In the genomic region with DNA sequence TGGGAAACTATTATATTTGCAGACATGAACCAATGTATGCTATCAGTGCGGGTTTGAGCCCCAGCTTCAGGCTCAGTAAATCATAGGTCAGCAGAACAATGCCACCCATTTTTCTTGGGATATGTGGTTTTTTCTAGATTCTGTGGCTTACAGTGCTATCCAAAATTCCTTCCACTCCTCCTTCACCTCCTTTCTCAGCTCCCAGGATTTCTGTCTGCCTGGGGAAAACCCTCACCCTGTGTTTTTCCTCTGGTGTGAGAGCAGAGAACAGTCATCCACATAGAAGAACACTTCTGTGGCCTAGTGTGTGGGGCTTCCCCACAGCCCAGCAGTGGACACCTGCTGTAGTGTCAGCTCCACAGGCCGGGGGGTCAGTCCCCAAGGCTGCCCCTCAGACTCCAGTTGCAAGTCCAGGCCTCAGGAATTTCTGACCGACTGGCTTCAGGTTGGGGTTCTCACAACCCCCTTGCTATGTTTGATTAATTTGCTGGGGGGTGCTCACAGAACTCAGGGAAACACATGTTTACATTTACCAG, we compare ENCODE assay signal across 22 cellular contexts.
DNase-seq lines count a peak whose midpoint lies in the region; ATAC-seq and TF ChIP-seq lines count a peak whose summit lies in the region.
"Had no signal": no experiment of that assay in that cellular context is flagged by ENCODE, and none has a peak within 500 bp of the region (broad histone marks: within the 10 kb centered on the region; RNA-seq: fewer than 3 reads in every experiment).

No MANE protein-coding gene starts in this region.

- CTCF ChIA-PET in A673 (lab: Charles Lee), result no interaction called here

- H3K36me3 Mint-ChIP-seq in activated T-helper 17 cell treated with anti-CD3 and anti-CD28 coated beads, Interleukin-2, amount 50 U/mL, for 72 hours (ENCODE audit: low read depth), result peaks cover 14% of the 10 kb centered on the region

- H3K9me3 Mint-ChIP-seq in activated T-helper 17 cell treated with anti-CD3 and anti-CD28 coated beads, Interleukin-2, amount 50 U/mL, for 72 hours, result no peaks in the 10 kb centered on the region

- H3K27me3 Mint-ChIP-seq in activated T-helper 17 cell treated with anti-CD3 and anti-CD28 coated beads, Interleukin-2, amount 50 U/mL, for 72 hours, result no peaks in the 10 kb centered on the region
- H3K27me3 Mint-ChIP-seq: dendritic cell treated with granulocyte-macrophage colony-stimulating factor and Interleukin-4, amounts not matched to agents 40 ng/mL and 50 ng/mL, for 4 days had no signal

- POLR2A ChIA-PET in A673 (lab: Charles Lee; ENCODE audit: low non-redundant PET), result no interaction called here

- TF ChIP-seq CTCF in GM12865 (IDR thresholded peaks at IDR 0.05; ENCODE audit: insufficient read depth, low read depth, low read length, missing control alignments) (no peak), A673 (conservative IDR thresholded peaks at IDR 0.05; ENCODE audit: low read depth, low read length) (no peak)

- intact Hi-C loops in A673 (cut with micrococcal nuclease; ENCODE audit: unreplicated experiment), result no loop called here

- H3K27ac ChIP-seq in A673 (ENCODE audit: low read depth, low read length, poor library complexity, severe bottlenecking), result no peak overlapping the region
- H3K27ac ChIP-seq: right lobe of liver, SJSA1 had no signal

- H3K4me3 ChIP-seq in GM12865 (ENCODE audit: low read depth, low read length) (no peak overlapping the region), A673 (ENCODE audit: low read depth, low read length, poor library complexity, severe bottlenecking) (no peak overlapping the region)
- H3K4me3 ChIP-seq: lung, right lobe of liver, SJSA1 had no signal

- no peaks in the 10 kb centered on the region for H3K9me3 ChIP-seq in A673 (ENCODE audit: low read depth, low read length, poor library complexity, severe bottlenecking)
- H3K9me3 ChIP-seq: right lobe of liver, SJSA1 had no signal

- no TSS peak for BruUV-seq in A673 (replicated peaks; lab: Mats Ljungman, UMichigan)

- peak overlapping the region; percentile 55 for H3K4me3 Mint-ChIP-seq in activated T-helper 17 cell treated with anti-CD3 and anti-CD28 coated beads, Interleukin-2, amount 50 U/mL, for 72 hours
- H3K4me3 Mint-ChIP-seq: dendritic cell treated with granulocyte-macrophage colony-stimulating factor and Interleukin-4, amounts not matched to agents 40 ng/mL and 50 ng/mL, for 4 days; HFFc6 had no signal

- H3K36me3 ChIP-seq in A673 (ENCODE audit: insufficient read depth, low read length, poor library complexity, severe bottlenecking), result no peaks in the 10 kb centered on the region
- H3K36me3 ChIP-seq: right lobe of liver, SJSA1 had no signal

- H3K27ac Mint-ChIP-seq in activated T-helper 17 cell treated with anti-CD3 and anti-CD28 coated beads, Interleukin-2, amount 50 U/mL, for 72 hours, result peak overlapping the region; percentile 46
- H3K27ac Mint-ChIP-seq: dendritic cell treated with granulocyte-macrophage colony-stimulating factor and Interleukin-4, amounts not matched to agents 40 ng/mL and 50 ng/mL, for 4 days; HFFc6 had no signal

- peak; percentile 40 for DNase-seq in activated CD8-positive, alpha-beta memory T cell treated with anti-CD3 and anti-CD28 coated beads, Interleukin-2, amount 50 U/mL, for 48 hours
- no peak for DNase-seq in activated CD8-positive, alpha-beta memory T cell treated with anti-CD3 and anti-CD28 coated beads, Interleukin-2, amount 50 U/mL, for 4 hours
- DNase-seq in GM12865 (ENCODE audit: low read depth) (peak; percentile 22), kidney tubule cell (ENCODE audit: low spot score) (peak; percentile 32), dedifferentiated amniotic fluid mesenchymal stem cell (ENCODE audit: extremely low spot score) (no peak), NCI-H146 (lab: John Stamatoyannopoulos, UW) (no peak), A673 (ENCODE audit: low spot score) (no peak)
- DNase-seq: 8988T; amniotic stem cell; DMS53; HFFc6; KG1; NCI-H1436 treated with DMSO at 0.1 percent for 48 hours; NCI-H524 treated with DMSO at 0.1 percent for 48 hours; NK-92 treated with Interleukin-12 subunit alpha and Interleukin-12 subunit beta, amount 100 ng/mL, for 24 hours; trophoblast cell had no signal

- no peaks in the 10 kb centered on the region for H3K27me3 ChIP-seq in A673 (replicated peaks; ENCODE audit: insufficient read depth, low read depth, low read length, poor library complexity)
- H3K27me3 ChIP-seq: right lobe of liver, SJSA1 had no signal

- H3K4me1 ChIP-seq in A673 (ENCODE audit: insufficient read depth, low read length, poor library complexity, severe bottlenecking), result peaks cover 10% of the 10 kb centered on the region

- H3K4me1 Mint-ChIP-seq in activated T-helper 17 cell treated with anti-CD3 and anti-CD28 coated beads, Interleukin-2, amount 50 U/mL, for 72 hours, result peaks cover 29% of the 10 kb centered on the region

- ATAC-seq in activated T-helper 17 cell treated with anti-CD3 and anti-CD28 coated beads, Interleukin-2, amount 50 U/mL, for 72 hours (replicated peaks), result peak; percentile 28
- ATAC-seq: Panc1, right lobe of liver had no signal

Comparison
In these comparisons a context has a peak if more than half of its experiments do, and no peak if none do; other contexts are left out.
1. DNase-seq: peak in activated CD8-positive, alpha-beta memory T cell treated with anti-CD3 and anti-CD28 coated beads, Interleukin-2, amount 50 U/mL, for 48 hours (single experiment), GM12865 (single experiment) and kidney tubule cell (single experiment); none in activated CD8-positive, alpha-beta memory T cell treated with anti-CD3 and anti-CD28 coated beads, Interleukin-2, amount 50 U/mL, for 4 hours (single experiment), dedifferentiated amniotic fluid mesenchymal stem cell (single experiment), NCI-H146 (single experiment) and A673 (single experiment).